In the genomic region with DNA sequence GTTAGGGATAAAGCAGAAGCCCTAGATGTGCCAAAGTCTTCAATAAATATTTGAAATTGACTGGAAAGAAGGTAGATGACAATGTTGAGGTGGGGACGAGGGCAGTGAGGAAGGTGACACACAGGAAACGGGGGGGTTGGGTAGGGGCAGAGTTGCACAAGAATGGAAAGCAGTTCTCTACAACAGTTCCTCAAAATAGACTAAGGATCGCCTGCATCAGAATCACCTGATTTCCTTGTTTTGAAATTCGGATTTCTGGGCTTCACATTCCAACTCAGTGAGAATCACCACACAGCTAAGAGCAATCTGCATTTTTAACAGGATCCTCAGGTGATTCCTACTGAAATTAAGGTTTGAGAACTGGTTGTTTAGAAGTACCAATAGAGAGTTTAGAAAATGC, we compare ENCODE assay signal across 8 cellular contexts.
DNase-seq lines count a peak whose midpoint lies in the region; ATAC-seq, FAIRE-seq and TF ChIP-seq lines count a peak whose summit lies in the region.

No MANE protein-coding gene starts in this region.

- 44 to 61% (median 46%) methylated on average over 4 of the region's 4 CpGs for WGBS in adrenal gland, 4 donors
- 70% methylated on average over 4 of the region's 4 CpGs for WGBS in HepG2 (ENCODE audit: low lambda C conversion rate)

- no peaks in the 10 kb centered on the region for H3K9me2 ChIP-seq in Loucy (replicated peaks; ENCODE audit: low read depth, low read length)

- H3K9ac ChIP-seq in Loucy (ENCODE audit: low read depth, low read length, poor library complexity, severe bottlenecking): peak overlapping the region; percentile 31
- no peak overlapping the region for H3K9ac ChIP-seq in HepG2 (ENCODE audit: insufficient read depth, low read depth, low read length)

- H3K9me3 ChIP-seq in Loucy (ENCODE audit: insufficient read depth, low read depth, low read length) (peaks cover 20% of the 10 kb centered on the region; the same call in 1 of the 2 replicates), adrenal gland (replicated peaks in 1 of 3) (peaks cover 0 to 16% (median 10%) of the 10 kb centered on the region in 3 donors), HepG2 (ENCODE audit: low read length) (peaks cover 19% of the 10 kb centered on the region)

- no peaks in the 10 kb centered on the region for H3F3A ChIP-seq in Loucy (ENCODE audit: low read depth)

- peak; percentile 68 for ATAC-seq in GM18502 (IDR thresholded peaks at IDR 0.05; ENCODE audit: poor library complexity, unreplicated experiment)
- no peak for ATAC-seq in HepG2
- ATAC-seq in GM18909 (IDR thresholded peaks at IDR 0.05; ENCODE audit: poor library complexity, unreplicated experiment): no peak

- no peak for TF ChIP-seq RAD21 in HepG2 (CRISPR knock-in tag; IDR thresholded peaks at IDR 0.05)

- no TSS peak for BruUV-seq in HepG2 (replicated peaks; lab: Mats Ljungman, UMichigan)

- intact Hi-C loops in adrenal gland (cut with DNase I): no loop called here
- intact Hi-C loops in HepG2 (cut with micrococcal nuclease; ENCODE audit: unreplicated experiment): no loop called here

- TF ChIP-seq CTCF in Loucy (conservative IDR thresholded peaks at IDR 0.05; ENCODE audit: low read length) (no peak), adrenal gland (IDR thresholded peaks at IDR 0.05) (no peak), HepG2 (CRISPR knock-in tag; IDR thresholded peaks at IDR 0.05) (no peak)

- CTCF ChIA-PET in HepG2 (lab: Yijun Ruan, JAX; ENCODE audit: low intra/inter-chr PET ratio, low total read pairs): no interaction called here

- H3K4me3 ChIP-seq in Loucy (ENCODE audit: low read length, poor library complexity, severe bottlenecking): peak overlapping the region; percentile 31
- no peak overlapping the region for H3K4me3 ChIP-seq in adrenal gland
- H3K4me3 ChIP-seq in HepG2 (replicated peaks in 1 of 3; ENCODE audit: insufficient read depth in 1 of 3, low read depth in 2 of 3, low read length in 3 of 3): no peak overlapping the region

- H3K27ac ChIP-seq in adrenal gland: peak overlapping the region in 1 of 5 donors; percentile 1
- H3K27ac ChIP-seq in HepG2 (ENCODE audit: extremely low read length, insufficient read depth, low read length): no peak overlapping the region

- H3K79me2 ChIP-seq in Loucy (ENCODE audit: insufficient read depth, low read length): peaks cover 22% of the 10 kb centered on the region
- H3K79me2 ChIP-seq in HepG2 (ENCODE audit: insufficient read depth, low read length): peaks cover 1% of the 10 kb centered on the region

- H3K4me1 ChIP-seq in Loucy (ENCODE audit: insufficient read depth, low read length, poor library complexity, severe bottlenecking) (peaks cover 22% of the 10 kb centered on the region), adrenal gland (replicated peaks in 1 of 2) (peaks cover 0 to 9% of the 10 kb centered on the region in 2 donors), HepG2 (ENCODE audit: insufficient read depth, low read length) (no peaks in the 10 kb centered on the region)

- in situ Hi-C loops in HepG2 (cut with HindIII; ENCODE audit: extremely low pct_ligation_motif_present, low pct_unique_long_range_greater_than_20kb): no loop called here

- H3K4me2 ChIP-seq in Loucy (ENCODE audit: low read depth, low read length, poor library complexity, severe bottlenecking) (peak overlapping the region; percentile 53), HepG2 (ENCODE audit: low read depth, low read length) (no peak overlapping the region)

- H3K36me3 ChIP-seq in Loucy (ENCODE audit: insufficient read depth, low read length) (0 out of 2 replicates have a peak, but pooled peaks cover 3% of the 10 kb centered on the region), adrenal gland (replicated peaks in 1 of 2) (no peaks in the 10 kb centered on the region), HepG2 (replicated peaks in 1 of 2; ENCODE audit: control insufficient read depth in 1 of 2, insufficient read depth in 2 of 2, low read length in 2 of 2) (no peaks in the 10 kb centered on the region; a peak in 1 of 5 replicates)

- DNase-seq in adrenal gland: peak in 6 of 7 donors; percentile 24 to 57 (median 40)
- peak; percentile 7 for DNase-seq in HepG2 (ENCODE audit: low spot score)
- no peak for DNase-seq in occipital lobe (lab: John Stamatoyannopoulos, UW)
- no peak for DNase-seq in NCI-H2081 (lab: John Stamatoyannopoulos, UW)
- DNase-seq in NCI-H146 treated with DMSO at 0.1 percent for 48 hours (lab: John Stamatoyannopoulos, UW; ENCODE audit: unreplicated experiment): no peak

- no peak for FAIRE-seq in HepG2 (lab: Jason Lieb, UNC)

- TF ChIP-seq EP300 in HepG2 (IDR thresholded peaks at IDR 0.05; ENCODE audit: low read depth in 2 of 2, low read length in 2 of 2) (no peak), HepG2 (CRISPR knock-in tag; IDR thresholded peaks at IDR 0.05; ENCODE audit: borderline replicate concordance) (no peak)

- H3K27me3 ChIP-seq in Loucy (ENCODE audit: insufficient read depth, low read length, poor library complexity, severe bottlenecking): no peaks in the 10 kb centered on the region
- H3K27me3 ChIP-seq in adrenal gland: no peaks in the 10 kb centered on the region
- H3K27me3 ChIP-seq in HepG2 (ENCODE audit: control insufficient read depth in 1 of 2, insufficient read depth in 2 of 2, low read length in 2 of 2): no peaks in the 10 kb centered on the region

- no peaks in the 10 kb centered on the region for H4K20me1 ChIP-seq in Loucy (ENCODE audit: insufficient read depth, low read length, poor library complexity, severe bottlenecking)
- 0 out of 2 replicates have a peak, but pooled peaks cover 2% of the 10 kb centered on the region for H4K20me1 ChIP-seq in HepG2 (ENCODE audit: insufficient read depth, low read length)

- 0 out of 2 replicates have a peak overlapping the region, but pooled peaks have one; percentile 29 for H2AFZ ChIP-seq in Loucy (ENCODE audit: low read length)
- no peak overlapping the region for H2AFZ ChIP-seq in HepG2 (ENCODE audit: low read length)

- TF ChIP-seq POLR2A in adrenal gland (IDR thresholded peaks at IDR 0.05) (no peak), HepG2 (IDR thresholded peaks at IDR 0.05; ENCODE audit: insufficient read depth in 1 of 2, low read depth in 2 of 2, low read length in 2 of 2) (no peak)

- POLR2A ChIA-PET in HepG2 (lab: Yijun Ruan, JAX): no interaction called here

TF ChIP-seq in HepG2, 621 proteins besides CTCF, POLR2A, EP300 and RAD21:
- TF ChIP-seq FOSL2 (CRISPR knock-in tag; IDR thresholded peaks at IDR 0.05) (no peak), CEBPB (IDR thresholded peaks at IDR 0.05; ENCODE audit: borderline replicate concordance, low read depth, low read length) (peak; percentile 6; the same call in 1 of the 2 replicates), ZSCAN30 (CRISPR knock-in tag; IDR thresholded peaks at IDR 0.05) (no peak)

Comparison
In these comparisons a context has a peak if more than half of its experiments do, and no peak if none do; other contexts are left out.
1. DNase-seq: peak in adrenal gland (6 of 7) and HepG2 (single experiment); none in occipital lobe (single experiment), NCI-H2081 (0 of 2) and NCI-H146 treated with DMSO at 0.1 percent for 48 hours (single experiment).